12 cellular contexts compared by ENCODE assay signal in genomic region chr4:48343531-48343930, GRCh38. TPM values are rescaled to one million over a fixed set of nuclear protein-coding genes. Genes with fewer than 3 reads are reported as not detected.
DNase-seq lines count a peak whose midpoint lies in the region; ATAC-seq and TF ChIP-seq lines count a peak whose summit lies in the region.
"Had no signal": no experiment of that assay in that cellular context is flagged by ENCODE, and none has a peak within 500 bp of the region (broad histone marks: within the 10 kb centered on the region; RNA-seq: fewer than 3 reads in every experiment).

No MANE protein-coding gene starts in this region.

- peak overlapping the region; percentile 98 for H3K27ac ChIP-seq in left ventricle myocardium inferior (replicated peaks)
- H3K27ac ChIP-seq in uterus, result peak overlapping the region; percentile 0 to 27
- H3K27ac ChIP-seq: spleen had no signal

- H3K9me3 ChIP-seq in left ventricle myocardium inferior (replicated peaks), result no peaks in the 10 kb centered on the region
- no peaks in the 10 kb centered on the region for H3K9me3 ChIP-seq in uterus
- H3K9me3 ChIP-seq: spleen had no signal

- TF ChIP-seq POLR2A in uterus (IDR thresholded peaks at IDR 0.05), result no peak

- peak overlapping the region; percentile 93 for H3K4me3 ChIP-seq in left ventricle myocardium inferior
- no peak overlapping the region for H3K4me3 ChIP-seq in uterus

- DNase-seq in left ventricle myocardium inferior, result no peak
- no peak for DNase-seq in Right ventricle myocardium superior
- DNase-seq in activated T-helper 2 cell treated with anti-CD3 and anti-CD28 coated beads, Interferon-gamma antibody, Interleukin-2, Interleukin-4, amounts not matched to agents 10 μg/mL and 5 μg/mL and 100 μg/mL, durations not matched to agents 14 hours and 24 hours and 36 hours (ENCODE audit: low spot score), result no peak
- peak; percentile 52 for DNase-seq in iris pigment epithelial cell (ENCODE audit: low read depth)
- DNase-seq in uterus, result no peak
- no peak for DNase-seq in DMS53 (lab: John Stamatoyannopoulos, UW)
- DNase-seq in SKM-1 treated with dmso at 0.1 percent for 144 hours (lab: John Stamatoyannopoulos, UW; ENCODE audit: unreplicated experiment), result no peak
- no peak for DNase-seq in activated CD4-positive, CD25-positive, alpha-beta regulatory T cell treated with anti-CD3 and anti-CD28 coated beads, Interleukin-2, amount 50 U/mL, for 72 hours
- DNase-seq: central memory CD4-positive, alpha-beta T cell; GDM1; NK-92 treated with Interleukin-12 subunit alpha and Interleukin-12 subunit beta, amount 100 ng/mL, for 24 hours; spleen had no signal

- peaks cover 9% of the 10 kb centered on the region for H3K36me3 Mint-ChIP-seq in activated T-helper 2 cell treated with anti-CD3 and anti-CD28 coated beads, Interferon-gamma antibody, Interleukin-2, Interleukin-4, amounts not matched to agents 10 μg/mL and 5 μg/mL and 100 μg/mL, durations not matched to agents 14 hours and 24 hours and 36 hours (ENCODE audit: low read depth)

- H3K27me3 ChIP-seq in left ventricle myocardium inferior (ENCODE audit: low read depth) (no peaks in the 10 kb centered on the region), uterus (no peaks in the 10 kb centered on the region)
- H3K27me3 ChIP-seq: spleen had no signal

- ATAC-seq in Right ventricle myocardium superior (ENCODE audit: poor library complexity), result no peak

- peaks cover 78% of the 10 kb centered on the region for H3K4me1 ChIP-seq in left ventricle myocardium inferior
- H3K4me1 ChIP-seq in uterus, result peaks cover 0 to 10% of the 10 kb centered on the region in 2 donors

- H3K27ac Mint-ChIP-seq in activated T-helper 2 cell treated with anti-CD3 and anti-CD28 coated beads, Interferon-gamma antibody, Interleukin-2, Interleukin-4, amounts not matched to agents 10 μg/mL and 5 μg/mL and 100 μg/mL, durations not matched to agents 14 hours and 24 hours and 36 hours, result no peak overlapping the region

- H3K4me3 Mint-ChIP-seq in activated T-helper 2 cell treated with anti-CD3 and anti-CD28 coated beads, Interferon-gamma antibody, Interleukin-2, Interleukin-4, amounts not matched to agents 10 μg/mL and 5 μg/mL and 100 μg/mL, durations not matched to agents 14 hours and 24 hours and 36 hours (ENCODE audit: low read depth), result peak overlapping the region; percentile 98

- H3K36me3 ChIP-seq in left ventricle myocardium inferior (no peaks in the 10 kb centered on the region), uterus (no peaks in the 10 kb centered on the region)
- H3K36me3 ChIP-seq: spleen had no signal

- H3K4me1 Mint-ChIP-seq in activated T-helper 2 cell treated with anti-CD3 and anti-CD28 coated beads, Interferon-gamma antibody, Interleukin-2, Interleukin-4, amounts not matched to agents 10 μg/mL and 5 μg/mL and 100 μg/mL, durations not matched to agents 14 hours and 24 hours and 36 hours (ENCODE audit: low read depth), result peaks cover 57% of the 10 kb centered on the region

- H3K9me3 Mint-ChIP-seq in activated T-helper 2 cell treated with anti-CD3 and anti-CD28 coated beads, Interferon-gamma antibody, Interleukin-2, Interleukin-4, amounts not matched to agents 10 μg/mL and 5 μg/mL and 100 μg/mL, durations not matched to agents 14 hours and 24 hours and 36 hours, result no peaks in the 10 kb centered on the region

- no peak for TF ChIP-seq CTCF in left ventricle myocardium inferior (IDR thresholded peaks at IDR 0.05; ENCODE audit: borderline replicate concordance)
- no peak for TF ChIP-seq CTCF in uterus (IDR thresholded peaks at IDR 0.05)

- no peaks in the 10 kb centered on the region for H3K27me3 Mint-ChIP-seq in activated T-helper 2 cell treated with anti-CD3 and anti-CD28 coated beads, Interferon-gamma antibody, Interleukin-2, Interleukin-4, amounts not matched to agents 10 μg/mL and 5 μg/mL and 100 μg/mL, durations not matched to agents 14 hours and 24 hours and 36 hours (ENCODE audit: low read depth)

- intact Hi-C loops in left ventricle myocardium inferior (cut with micrococcal nuclease), result no loop called here
- intact Hi-C loops in Right ventricle myocardium superior (cut with DNase I), result no loop called here
- intact Hi-C loops in activated T-helper 2 cell treated with anti-CD3 and anti-CD28 coated beads, Interferon-gamma antibody, Interleukin-2, Interleukin-4, amounts not matched to agents 10 μg/mL and 5 μg/mL and 100 μg/mL, durations not matched to agents 14 hours and 24 hours and 36 hours (cut with micrococcal nuclease), result loop anchor here (10.0 kb wide), 1 partner anchor 509 kb away; the partner anchor contains the start of gene CORIN
- intact Hi-C loops in uterus (cut with DNase I; ENCODE audit: low total_unique reads), result no loop called here

RNA-seq across cellular contexts. Expression of gene SLAIN2, which starts 2.2 kb away (rescaled TPM):
- total RNA-seq in left ventricle myocardium inferior (132 TPM), Right ventricle myocardium superior (110 TPM), uterus (100 to 1,000 TPM in 1 of 4 donors, 10 to 100 TPM in 3; 20.0 to 120 (median 62.0) TPM)
- 60.4 and 67.1 TPM in 2 replicates for total RNA-seq in activated T-helper 2 cell treated with anti-CD3 and anti-CD28 coated beads, Interferon-gamma antibody, Interleukin-2, Interleukin-4, amounts not matched to agents 10 μg/mL and 5 μg/mL and 100 μg/mL, durations not matched to agents 14 hours and 24 hours and 36 hours
